In genomic region chr10:44016589-44017482, GRCh38 we compare ENCODE assay signal across 13 cellular contexts.
DNase-seq lines count a peak whose midpoint lies in the region; ATAC-seq and TF ChIP-seq lines count a peak whose summit lies in the region.
"Had no signal": no experiment of that assay in that cellular context is flagged by ENCODE, and none has a peak within 500 bp of the region (broad histone marks: within the 10 kb centered on the region; RNA-seq: fewer than 3 reads in every experiment).

No MANE protein-coding gene starts in this region.

- H3K4me1 ChIP-seq in ovary (ENCODE audit: insufficient read depth) = peaks cover 38% of the 10 kb centered on the region

- DNase-seq in AG08395 (ENCODE audit: low spot score) (peak; percentile 41), Kasumi-1 (lab: John Stamatoyannopoulos, UW) (peak; percentile 61 to 75), fibroblast of peridontal ligament (ENCODE audit: extremely low read depth) (peak; percentile 90), ovary (peak in 2 of 5 donors; percentile 42 to 60), iPS-NIHi11 (ENCODE audit: low spot score) (no peak), endothelial cell (ENCODE audit: low spot score) (no peak)
- DNase-seq: NCI-H1092 treated with DMSO at 0.1 percent for 48 hours, T-helper 1 cell, trophoblast cell had no signal

- no peaks in the 10 kb centered on the region for H3K27me3 ChIP-seq in ovary

- intact Hi-C loops in ovary (cut with DNase I) = no loop called here

- TF ChIP-seq CTCF in ovary (IDR thresholded peaks at IDR 0.05) = no peak
- no peak for TF ChIP-seq CTCF in endothelial cell (IDR thresholded peaks at IDR 0.05; ENCODE audit: unreplicated experiment)

- H3K9me3 ChIP-seq in ovary = no peaks in the 10 kb centered on the region

- no peaks in the 10 kb centered on the region for H3K36me3 Mint-ChIP-seq in endothelial cell (ENCODE audit: low read depth, unreplicated experiment)

- no peak overlapping the region for H3K4me3 ChIP-seq in ovary

- H3K27ac ChIP-seq in ovary = peak overlapping the region; percentile 35 to 75

- no peaks in the 10 kb centered on the region for H3K27me3 Mint-ChIP-seq in endothelial cell (ENCODE audit: unreplicated experiment)
- H3K27me3 Mint-ChIP-seq: activated CD4-positive, alpha-beta T cell treated with anti-CD3 and anti-CD28 coated beads, Interleukin-2, amount 10 ng/mL, durations not matched to agents 24 days and 14 days had no signal

- 27 to 48% (median 39%) methylated on average over 5 of the region's 5 CpGs for WGBS in ovary, 3 donors

- TF ChIP-seq EP300 in ovary (IDR thresholded peaks at IDR 0.05) = no peak

- ATAC-seq in GM21529 (IDR thresholded peaks at IDR 0.05; ENCODE audit: unreplicated experiment) (no peak), GM21528 (IDR thresholded peaks at IDR 0.05; ENCODE audit: low FRiP score, unreplicated experiment) (no peak)
- ATAC-seq: activated T-helper 17 cell treated with anti-CD3 and anti-CD28 coated beads, Interleukin-2, amount 50 U/mL, for 72 hours had no signal

- no peak overlapping the region for H3K4me3 Mint-ChIP-seq in endothelial cell (ENCODE audit: unreplicated experiment)
- H3K4me3 Mint-ChIP-seq: activated CD4-positive, alpha-beta T cell treated with anti-CD3 and anti-CD28 coated beads, Interleukin-2, amount 10 ng/mL, durations not matched to agents 24 days and 14 days; activated T-helper 17 cell treated with anti-CD3 and anti-CD28 coated beads, Interleukin-2, amount 50 U/mL, for 72 hours had no signal

- H3K36me3 ChIP-seq in ovary = no peaks in the 10 kb centered on the region

- no peak overlapping the region for H3K27ac Mint-ChIP-seq in endothelial cell (ENCODE audit: unreplicated experiment)
- H3K27ac Mint-ChIP-seq: activated CD4-positive, alpha-beta T cell treated with anti-CD3 and anti-CD28 coated beads, Interleukin-2, amount 10 ng/mL, durations not matched to agents 24 days and 14 days; activated T-helper 17 cell treated with anti-CD3 and anti-CD28 coated beads, Interleukin-2, amount 50 U/mL, for 72 hours had no signal

- no peaks in the 10 kb centered on the region for H3K9me3 Mint-ChIP-seq in endothelial cell (ENCODE audit: unreplicated experiment)
- H3K9me3 Mint-ChIP-seq: activated CD4-positive, alpha-beta T cell treated with anti-CD3 and anti-CD28 coated beads, Interleukin-2, amount 10 ng/mL, durations not matched to agents 24 days and 14 days; activated T-helper 17 cell treated with anti-CD3 and anti-CD28 coated beads, Interleukin-2, amount 50 U/mL, for 72 hours had no signal

- no peaks in the 10 kb centered on the region for H3K4me1 Mint-ChIP-seq in endothelial cell (ENCODE audit: unreplicated experiment)
- H3K4me1 Mint-ChIP-seq: activated CD4-positive, alpha-beta T cell treated with anti-CD3 and anti-CD28 coated beads, Interleukin-2, amount 10 ng/mL, durations not matched to agents 24 days and 14 days; activated T-helper 17 cell treated with anti-CD3 and anti-CD28 coated beads, Interleukin-2, amount 50 U/mL, for 72 hours had no signal

- TF ChIP-seq POLR2A in ovary (IDR thresholded peaks at IDR 0.05) = no peak

Comparison
In these comparisons a context has a peak if more than half of its experiments do, and no peak if none do; other contexts are left out.
1. DNase-seq: peak in AG08395 (single experiment), Kasumi-1 (2 of 2) and fibroblast of peridontal ligament (single experiment); none in iPS-NIHi11 (single experiment) and endothelial cell (single experiment).